13 cellular contexts compared by ENCODE assay signal in genomic region chr21:46144464-46145070, GRCh38. TPM values are rescaled to one million over a fixed set of nuclear protein-coding genes. Genes with fewer than 3 reads are reported as not detected.
A peak's percentile ranks its signal among the peaks of the same experiment; 100 is the strongest.
DNase-seq lines count a peak whose midpoint lies in the region; ATAC-seq, FAIRE-seq and TF ChIP-seq lines count a peak whose summit lies in the region.
"Had no signal": no experiment of that assay in that cellular context is flagged by ENCODE, and none has a peak within 500 bp of the region (broad histone marks: within the 10 kb centered on the region; RNA-seq: fewer than 3 reads in every experiment).

No MANE protein-coding gene starts in this region.

- H3K27ac Mint-ChIP-seq in activated naive CD4-positive, alpha-beta T cell treated with anti-CD3 and anti-CD28 coated beads, Interleukin-2, amount 50 U/mL, for 24 hours, result peak overlapping the region; percentile 74
- peak overlapping the region; percentile 70 for H3K27ac Mint-ChIP-seq in activated T-helper 1 cell treated with anti-CD3 and anti-CD28 coated beads, Interleukin-12 subunit alpha, Interleukin-12 subunit beta, Interleukin-2, Interleukin-4 antibody, amounts not matched to agents 30 ng/mL and 10 ng/mL and 1 ng/mL, durations not matched to agents 14 hours and 24 hours and 36 hours

- intact Hi-C loops in activated T-helper 1 cell treated with anti-CD3 and anti-CD28 coated beads, Interleukin-12 subunit alpha, Interleukin-12 subunit beta, Interleukin-2, Interleukin-4 antibody, amounts not matched to agents 30 ng/mL and 10 ng/mL and 1 ng/mL, durations not matched to agents 14 hours and 24 hours and 36 hours (cut with micrococcal nuclease), result loop anchor here (1.0 to 5.0 kb wide), 2 partner anchors 143 to 171 kb away; partner anchors contain the start of genes MCM3AP and YBEY
- intact Hi-C loops in body of pancreas (cut with DNase I), result no loop called here

- H3K79me1 ChIP-seq in mesendoderm (ENCODE audit: low read length), result no peaks in the 10 kb centered on the region

- H3K4me3 ChIP-seq in mesendoderm (ENCODE audit: low read length) (no peak overlapping the region), body of pancreas (no peak overlapping the region)

- peaks cover 12% of the 10 kb centered on the region for H3K4me1 Mint-ChIP-seq in activated naive CD4-positive, alpha-beta T cell treated with anti-CD3 and anti-CD28 coated beads, Interleukin-2, amount 50 U/mL, for 24 hours
- peaks cover 8% of the 10 kb centered on the region for H3K4me1 Mint-ChIP-seq in activated T-helper 1 cell treated with anti-CD3 and anti-CD28 coated beads, Interleukin-12 subunit alpha, Interleukin-12 subunit beta, Interleukin-2, Interleukin-4 antibody, amounts not matched to agents 30 ng/mL and 10 ng/mL and 1 ng/mL, durations not matched to agents 14 hours and 24 hours and 36 hours (ENCODE audit: low read depth)

- no peak for TF ChIP-seq CTCF in body of pancreas (IDR thresholded peaks at IDR 0.05)

- no peaks in the 10 kb centered on the region for H3K79me2 ChIP-seq in mesendoderm (ENCODE audit: control insufficient read depth, insufficient read depth, low read length)

- no peak for FAIRE-seq in RCC 7860 (lab: Jason Lieb, UNC)

- H2BK15ac ChIP-seq in mesendoderm (replicated peaks; ENCODE audit: low read depth), result no peak overlapping the region

- H3K9me3 ChIP-seq in body of pancreas, result no peaks in the 10 kb centered on the region
- H3K9me3 ChIP-seq: Peyer's patch, upper lobe of left lung had no signal

- H3K27ac ChIP-seq in mesendoderm (ENCODE audit: low read depth, low read length) (no peak overlapping the region), temporal lobe (ENCODE audit: low read depth, low read length) (peak overlapping the region; percentile 91), body of pancreas (no peak overlapping the region)

- no peak for ATAC-seq in body of pancreas

- no peak for DNase-seq in activated naive CD4-positive, alpha-beta T cell treated with Interleukin-2 at 50 U/mL for 16 hours
- no peak for DNase-seq in activated T-helper 1 cell treated with anti-CD3 and anti-CD28 coated beads, Interleukin-12 subunit alpha, Interleukin-12 subunit beta, Interleukin-2, Interleukin-4 antibody, amounts not matched to agents 30 ng/mL and 10 ng/mL and 1 ng/mL, durations not matched to agents 14 hours and 24 hours and 36 hours (ENCODE audit: low spot score)
- DNase-seq in mesendoderm (peak; percentile 45), RCC 7860 (ENCODE audit: low spot score) (no peak), body of pancreas (no peak), NCI-H774 (lab: John Stamatoyannopoulos, UW) (no peak)
- DNase-seq: amniotic stem cell, NCI-H2081 treated with DMSO at 0.1 percent for 48 hours had no signal

- H3K4me1 ChIP-seq in mesendoderm (ENCODE audit: control insufficient read depth, low read depth, low read length) (no peaks in the 10 kb centered on the region), body of pancreas (peaks cover 7% of the 10 kb centered on the region)
- H3K4me1 ChIP-seq: Peyer's patch had no signal

- no CpG with 5 or more reads among the region's 4 CpGs for WGBS in mesendoderm (ENCODE audit: extremely low coverage, insufficient coverage, low lambda C conversion rate)
- 38 to 40% methylated on average over 1 to 3 of the region's 4 CpGs for WGBS in body of pancreas, 2 donors

- no peak overlapping the region for H4K5ac ChIP-seq in mesendoderm (ENCODE audit: low read length)

- H3K27me3 ChIP-seq in mesendoderm (ENCODE audit: insufficient read depth, low read length, poor library complexity) (no peaks in the 10 kb centered on the region), body of pancreas (no peaks in the 10 kb centered on the region)
- H3K27me3 ChIP-seq: BE2C, Peyer's patch, upper lobe of left lung had no signal

- no peak overlapping the region for H3K18ac ChIP-seq in mesendoderm (ENCODE audit: low read length)

- H4K8ac ChIP-seq in mesendoderm (ENCODE audit: low read depth, low read length), result no peak overlapping the region

- H3K36me3 ChIP-seq in mesendoderm (ENCODE audit: control insufficient read depth, insufficient read depth, low read length) (no peaks in the 10 kb centered on the region), body of pancreas (replicated peaks in 1 of 2; ENCODE audit: insufficient read depth in 1 of 2, low read depth in 2 of 2) (no peaks in the 10 kb centered on the region)
- H3K36me3 ChIP-seq: BE2C, Peyer's patch, upper lobe of left lung had no signal

- H2AK5ac ChIP-seq in mesendoderm (ENCODE audit: low read length), result no peak overlapping the region

- H3K4me3 Mint-ChIP-seq in activated naive CD4-positive, alpha-beta T cell treated with anti-CD3 and anti-CD28 coated beads, Interleukin-2, amount 50 U/mL, for 24 hours, result no peak overlapping the region
- H3K4me3 Mint-ChIP-seq in activated T-helper 1 cell treated with anti-CD3 and anti-CD28 coated beads, Interleukin-12 subunit alpha, Interleukin-12 subunit beta, Interleukin-2, Interleukin-4 antibody, amounts not matched to agents 30 ng/mL and 10 ng/mL and 1 ng/mL, durations not matched to agents 14 hours and 24 hours and 36 hours, result no peak overlapping the region

- no peak for TF ChIP-seq POLR2A in body of pancreas (IDR thresholded peaks at IDR 0.05)

- H3K4me2 ChIP-seq in mesendoderm (ENCODE audit: low read length), result no peak overlapping the region

- H2BK5ac ChIP-seq in mesendoderm (ENCODE audit: low read length), result no peak overlapping the region

- H3K56ac ChIP-seq in mesendoderm (ENCODE audit: low read length), result no peak overlapping the region

- no peak overlapping the region for H3K4ac ChIP-seq in mesendoderm (ENCODE audit: low read depth, low read length)

- H3K9ac ChIP-seq in mesendoderm (ENCODE audit: low read length), result no peak overlapping the region

- H3K36me3 Mint-ChIP-seq in activated naive CD4-positive, alpha-beta T cell treated with anti-CD3 and anti-CD28 coated beads, Interleukin-2, amount 50 U/mL, for 24 hours, result no peaks in the 10 kb centered on the region
- no peaks in the 10 kb centered on the region for H3K36me3 Mint-ChIP-seq in activated T-helper 1 cell treated with anti-CD3 and anti-CD28 coated beads, Interleukin-12 subunit alpha, Interleukin-12 subunit beta, Interleukin-2, Interleukin-4 antibody, amounts not matched to agents 30 ng/mL and 10 ng/mL and 1 ng/mL, durations not matched to agents 14 hours and 24 hours and 36 hours (ENCODE audit: low read depth)

- no peaks in the 10 kb centered on the region for H3K9me3 Mint-ChIP-seq in activated naive CD4-positive, alpha-beta T cell treated with anti-CD3 and anti-CD28 coated beads, Interleukin-2, amount 50 U/mL, for 24 hours
- H3K9me3 Mint-ChIP-seq in activated T-helper 1 cell treated with anti-CD3 and anti-CD28 coated beads, Interleukin-12 subunit alpha, Interleukin-12 subunit beta, Interleukin-2, Interleukin-4 antibody, amounts not matched to agents 30 ng/mL and 10 ng/mL and 1 ng/mL, durations not matched to agents 14 hours and 24 hours and 36 hours, result no peaks in the 10 kb centered on the region

- H2BK120ac ChIP-seq in mesendoderm (ENCODE audit: low read depth, low read length), result no peak overlapping the region

- H3K27me3 Mint-ChIP-seq in activated naive CD4-positive, alpha-beta T cell treated with anti-CD3 and anti-CD28 coated beads, Interleukin-2, amount 50 U/mL, for 24 hours, result no peaks in the 10 kb centered on the region
- no peaks in the 10 kb centered on the region for H3K27me3 Mint-ChIP-seq in activated T-helper 1 cell treated with anti-CD3 and anti-CD28 coated beads, Interleukin-12 subunit alpha, Interleukin-12 subunit beta, Interleukin-2, Interleukin-4 antibody, amounts not matched to agents 30 ng/mL and 10 ng/mL and 1 ng/mL, durations not matched to agents 14 hours and 24 hours and 36 hours (ENCODE audit: insufficient read depth)

- H3K23ac ChIP-seq in mesendoderm (ENCODE audit: low read length), result no peak overlapping the region

RNA-seq across cellular contexts. Expression of gene FTCD, which starts 10.8 kb away (rescaled TPM):
- total RNA-seq in activated T-helper 1 cell treated with anti-CD3 and anti-CD28 coated beads, Interleukin-12 subunit alpha, Interleukin-12 subunit beta, Interleukin-2, Interleukin-4 antibody, amounts not matched to agents 30 ng/mL and 10 ng/mL and 1 ng/mL, durations not matched to agents 14 hours and 24 hours and 36 hours, result 0.56 and 0.62 TPM in 2 replicates
- 2.4 TPM for polyA plus RNA-seq in mesendoderm (2013, experiment 1 of 2)
- 2.9 TPM for polyA plus RNA-seq in mesendoderm (2013, experiment 2 of 2)
- total RNA-seq in temporal lobe (0.98 TPM), body of pancreas (under 1 TPM in 1 of 2 donors, not detected in 1; 0.33 TPM)

RNA-seq across cellular contexts. Expression of gene SPATC1L, which starts 39.7 kb away (rescaled TPM):
- total RNA-seq in activated T-helper 1 cell treated with anti-CD3 and anti-CD28 coated beads, Interleukin-12 subunit alpha, Interleukin-12 subunit beta, Interleukin-2, Interleukin-4 antibody, amounts not matched to agents 30 ng/mL and 10 ng/mL and 1 ng/mL, durations not matched to agents 14 hours and 24 hours and 36 hours, result 12.1 and 12.8 TPM in 2 replicates
- polyA plus RNA-seq in mesendoderm (2013, experiment 1 of 2), result 43.9 TPM
- polyA plus RNA-seq in mesendoderm (2013, experiment 2 of 2), result 44.7 TPM
- total RNA-seq in temporal lobe, result 6.1 TPM
- 1 to 10 TPM; 4.4 to 9.6 TPM for total RNA-seq in body of pancreas

RNA-seq across cellular contexts. Expression of gene COL6A2, which starts 46.7 kb away (rescaled TPM):
- total RNA-seq in activated T-helper 1 cell treated with anti-CD3 and anti-CD28 coated beads, Interleukin-12 subunit alpha, Interleukin-12 subunit beta, Interleukin-2, Interleukin-4 antibody, amounts not matched to agents 30 ng/mL and 10 ng/mL and 1 ng/mL, durations not matched to agents 14 hours and 24 hours and 36 hours, result 1.4 and 2.1 TPM in 2 replicates
- 67.9 TPM for polyA plus RNA-seq in mesendoderm (2013, experiment 1 of 2)
- 67.5 TPM for polyA plus RNA-seq in mesendoderm (2013, experiment 2 of 2)
- total RNA-seq in temporal lobe (25.8 TPM), body of pancreas (100 to 1,000 TPM in 1 of 2 donors, 10 to 100 TPM in 1; 72.1 to 339 TPM)
